1 cellular context compared by ENCODE assay signal in the genomic region with DNA sequence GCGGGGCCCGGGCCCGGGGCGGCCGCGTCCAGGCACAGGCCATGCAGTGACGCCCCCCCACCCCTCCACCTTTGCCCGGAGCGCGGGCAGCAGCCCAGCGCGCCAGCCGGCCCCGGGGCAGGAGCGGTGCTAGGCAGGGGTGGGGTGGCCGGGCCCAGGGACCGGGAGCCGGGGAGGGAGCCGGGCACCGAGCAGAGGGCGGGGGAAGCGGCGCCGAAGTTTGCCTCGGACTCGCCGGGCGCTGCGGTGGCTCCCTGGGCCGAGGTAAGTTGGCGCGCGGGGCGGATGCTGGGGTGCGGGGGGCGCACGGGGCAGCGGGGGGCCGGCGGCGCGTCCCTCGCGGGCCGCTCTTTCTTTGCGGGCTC.
TF ChIP-seq lines count a peak whose summit lies in the region.

No MANE protein-coding gene starts in this region.

TF ChIP-seq in GM12878, 131 proteins besides CTCF, POLR2A, EP300 and RAD21 (continued from another document):
- TF ChIP-seq, protein P1, sequence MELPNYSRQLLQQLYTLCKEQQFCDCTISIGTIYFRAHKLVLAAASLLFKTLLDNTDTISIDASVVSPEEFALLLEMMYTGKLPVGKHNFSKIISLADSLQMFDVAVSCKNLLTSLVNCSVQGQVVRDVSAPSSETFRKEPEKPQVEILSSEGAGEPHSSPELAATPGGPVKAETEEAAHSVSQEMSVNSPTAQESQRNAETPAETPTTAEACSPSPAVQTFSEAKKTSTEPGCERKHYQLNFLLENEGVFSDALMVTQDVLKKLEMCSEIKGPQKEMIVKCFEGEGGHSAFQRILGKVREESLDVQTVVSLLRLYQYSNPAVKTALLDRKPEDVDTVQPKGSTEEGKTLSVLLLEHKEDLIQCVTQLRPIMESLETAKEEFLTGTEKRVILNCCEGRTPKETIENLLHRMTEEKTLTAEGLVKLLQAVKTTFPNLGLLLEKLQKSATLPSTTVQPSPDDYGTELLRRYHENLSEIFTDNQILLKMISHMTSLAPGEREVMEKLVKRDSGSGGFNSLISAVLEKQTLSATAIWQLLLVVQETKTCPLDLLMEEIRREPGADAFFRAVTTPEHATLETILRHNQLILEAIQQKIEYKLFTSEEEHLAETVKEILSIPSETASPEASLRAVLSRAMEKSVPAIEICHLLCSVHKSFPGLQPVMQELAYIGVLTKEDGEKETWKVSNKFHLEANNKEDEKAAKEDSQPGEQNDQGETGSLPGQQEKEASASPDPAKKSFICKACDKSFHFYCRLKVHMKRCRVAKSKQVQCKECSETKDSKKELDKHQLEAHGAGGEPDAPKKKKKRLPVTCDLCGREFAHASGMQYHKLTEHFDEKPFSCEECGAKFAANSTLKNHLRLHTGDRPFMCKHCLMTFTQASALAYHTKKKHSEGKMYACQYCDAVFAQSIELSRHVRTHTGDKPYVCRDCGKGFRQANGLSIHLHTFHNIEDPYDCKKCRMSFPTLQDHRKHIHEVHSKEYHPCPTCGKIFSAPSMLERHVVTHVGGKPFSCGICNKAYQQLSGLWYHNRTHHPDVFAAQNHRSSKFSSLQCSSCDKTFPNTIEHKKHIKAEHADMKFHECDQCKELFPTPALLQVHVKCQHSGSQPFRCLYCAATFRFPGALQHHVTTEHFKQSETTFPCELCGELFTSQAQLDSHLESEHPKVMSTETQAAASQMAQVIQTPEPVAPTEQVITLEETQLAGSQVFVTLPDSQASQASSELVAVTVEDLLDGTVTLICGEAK (IDR thresholded peaks at IDR 0.05; ENCODE audit: borderline replicate concordance), result no peak
- TF ChIP-seq, protein P2, sequence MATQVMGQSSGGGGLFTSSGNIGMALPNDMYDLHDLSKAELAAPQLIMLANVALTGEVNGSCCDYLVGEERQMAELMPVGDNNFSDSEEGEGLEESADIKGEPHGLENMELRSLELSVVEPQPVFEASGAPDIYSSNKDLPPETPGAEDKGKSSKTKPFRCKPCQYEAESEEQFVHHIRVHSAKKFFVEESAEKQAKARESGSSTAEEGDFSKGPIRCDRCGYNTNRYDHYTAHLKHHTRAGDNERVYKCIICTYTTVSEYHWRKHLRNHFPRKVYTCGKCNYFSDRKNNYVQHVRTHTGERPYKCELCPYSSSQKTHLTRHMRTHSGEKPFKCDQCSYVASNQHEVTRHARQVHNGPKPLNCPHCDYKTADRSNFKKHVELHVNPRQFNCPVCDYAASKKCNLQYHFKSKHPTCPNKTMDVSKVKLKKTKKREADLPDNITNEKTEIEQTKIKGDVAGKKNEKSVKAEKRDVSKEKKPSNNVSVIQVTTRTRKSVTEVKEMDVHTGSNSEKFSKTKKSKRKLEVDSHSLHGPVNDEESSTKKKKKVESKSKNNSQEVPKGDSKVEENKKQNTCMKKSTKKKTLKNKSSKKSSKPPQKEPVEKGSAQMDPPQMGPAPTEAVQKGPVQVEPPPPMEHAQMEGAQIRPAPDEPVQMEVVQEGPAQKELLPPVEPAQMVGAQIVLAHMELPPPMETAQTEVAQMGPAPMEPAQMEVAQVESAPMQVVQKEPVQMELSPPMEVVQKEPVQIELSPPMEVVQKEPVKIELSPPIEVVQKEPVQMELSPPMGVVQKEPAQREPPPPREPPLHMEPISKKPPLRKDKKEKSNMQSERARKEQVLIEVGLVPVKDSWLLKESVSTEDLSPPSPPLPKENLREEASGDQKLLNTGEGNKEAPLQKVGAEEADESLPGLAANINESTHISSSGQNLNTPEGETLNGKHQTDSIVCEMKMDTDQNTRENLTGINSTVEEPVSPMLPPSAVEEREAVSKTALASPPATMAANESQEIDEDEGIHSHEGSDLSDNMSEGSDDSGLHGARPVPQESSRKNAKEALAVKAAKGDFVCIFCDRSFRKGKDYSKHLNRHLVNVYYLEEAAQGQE (IDR thresholded peaks at IDR 0.05; ENCODE audit: low read depth, low read length), result no peak
- TF ChIP-seq TCF12 (IDR thresholded peaks at IDR 0.05; ENCODE audit: low read depth, low read length), result no peak
- TF ChIP-seq, protein P3, sequence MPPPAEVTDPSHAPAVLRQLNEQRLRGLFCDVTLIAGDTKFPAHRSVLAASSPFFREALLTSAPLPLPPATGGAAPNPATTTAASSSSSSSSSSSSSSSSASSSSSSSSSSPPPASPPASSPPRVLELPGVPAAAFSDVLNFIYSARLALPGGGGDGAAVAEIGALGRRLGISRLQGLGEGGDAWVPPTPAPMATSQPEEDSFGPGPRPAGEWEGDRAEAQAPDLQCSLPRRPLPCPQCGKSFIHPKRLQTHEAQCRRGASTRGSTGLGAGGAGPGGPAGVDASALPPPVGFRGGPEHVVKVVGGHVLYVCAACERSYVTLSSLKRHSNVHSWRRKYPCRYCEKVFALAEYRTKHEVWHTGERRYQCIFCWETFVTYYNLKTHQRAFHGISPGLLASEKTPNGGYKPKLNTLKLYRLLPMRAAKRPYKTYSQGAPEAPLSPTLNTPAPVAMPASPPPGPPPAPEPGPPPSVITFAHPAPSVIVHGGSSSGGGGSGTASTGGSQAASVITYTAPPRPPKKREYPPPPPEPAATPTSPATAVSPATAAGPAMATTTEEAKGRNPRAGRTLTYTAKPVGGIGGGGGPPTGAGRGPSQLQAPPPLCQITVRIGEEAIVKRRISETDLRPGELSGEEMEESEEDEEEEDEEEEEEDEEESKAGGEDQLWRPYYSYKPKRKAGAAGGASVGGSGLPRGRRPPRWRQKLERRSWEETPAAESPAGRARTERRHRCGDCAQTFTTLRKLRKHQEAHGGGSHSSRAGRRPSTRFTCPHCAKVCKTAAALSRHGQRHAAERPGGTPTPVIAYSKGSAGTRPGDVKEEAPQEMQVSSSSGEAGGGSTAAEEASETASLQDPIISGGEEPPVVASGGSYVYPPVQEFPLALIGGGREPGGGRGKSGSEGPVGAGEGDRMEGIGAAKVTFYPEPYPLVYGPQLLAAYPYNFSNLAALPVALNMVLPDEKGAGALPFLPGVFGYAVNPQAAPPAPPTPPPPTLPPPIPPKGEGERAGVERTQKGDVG (CRISPR knock-in tag; IDR thresholded peaks at IDR 0.05), result no peak
